In genomic region chr3:186239321-186239720, GRCh38 we compare ENCODE assay signal across 10 cellular contexts.
A peak's percentile ranks its signal among the peaks of the same experiment; 100 is the strongest.
DNase-seq lines count a peak whose midpoint lies in the region; TF ChIP-seq lines count a peak whose summit lies in the region.
"Had no signal": no experiment of that assay in that cellular context is flagged by ENCODE, and none has a peak within 500 bp of the region (broad histone marks: within the 10 kb centered on the region; RNA-seq: fewer than 3 reads in every experiment).

No MANE protein-coding gene starts in this region.

- H3K27ac ChIP-seq in VCaP = no peak overlapping the region
- H3K27ac ChIP-seq: thoracic aorta had no signal

- TF ChIP-seq CTCF in LNCAP (IDR thresholded peaks at IDR 0.05) (peak; percentile 25; the same call in 1 of the 2 replicates), VCaP (conservative IDR thresholded peaks at IDR 0.05) (peak; percentile 20; the same call in 1 of the 2 replicates)

- DNase-seq in COR-L47 (lab: John Stamatoyannopoulos, UW) = peak; percentile 65
- DNase-seq in iPS DF 19.7 (ENCODE audit: low read depth, low spot score) = peak; percentile 74
- no peak for DNase-seq in GM03348 (ENCODE audit: low spot score)
- DNase-seq in NCI-H345 (lab: John Stamatoyannopoulos, UW) = no peak
- DNase-seq in stimulated activated CD4-positive, alpha-beta T cell treated with anti-CD3 and anti-CD28 coated beads, Interleukin-2, amount 100 ng/mL, for 48 hours = no peak
- DNase-seq in UCSD-AML1 (lab: John Stamatoyannopoulos, UW; ENCODE audit: unreplicated experiment) = no peak
- DNase-seq: activated CD8-positive, alpha-beta T cell treated with anti-CD3 and anti-CD28 coated beads, Interleukin-2, amount 10 ng/mL, durations not matched to agents 7 days and 5 days had no signal

Comparison
In these comparisons a context has a peak if more than half of its experiments do, and no peak if none do; other contexts are left out.
1. DNase-seq: peak in COR-L47 (single experiment) and iPS DF 19.7 (single experiment); none in GM03348 (single experiment), NCI-H345 (single experiment), stimulated activated CD4-positive, alpha-beta T cell treated with anti-CD3 and anti-CD28 coated beads, Interleukin-2, amount 100 ng/mL, for 48 hours (0 of 2) and UCSD-AML1 (single experiment).